In the genomic region with DNA sequence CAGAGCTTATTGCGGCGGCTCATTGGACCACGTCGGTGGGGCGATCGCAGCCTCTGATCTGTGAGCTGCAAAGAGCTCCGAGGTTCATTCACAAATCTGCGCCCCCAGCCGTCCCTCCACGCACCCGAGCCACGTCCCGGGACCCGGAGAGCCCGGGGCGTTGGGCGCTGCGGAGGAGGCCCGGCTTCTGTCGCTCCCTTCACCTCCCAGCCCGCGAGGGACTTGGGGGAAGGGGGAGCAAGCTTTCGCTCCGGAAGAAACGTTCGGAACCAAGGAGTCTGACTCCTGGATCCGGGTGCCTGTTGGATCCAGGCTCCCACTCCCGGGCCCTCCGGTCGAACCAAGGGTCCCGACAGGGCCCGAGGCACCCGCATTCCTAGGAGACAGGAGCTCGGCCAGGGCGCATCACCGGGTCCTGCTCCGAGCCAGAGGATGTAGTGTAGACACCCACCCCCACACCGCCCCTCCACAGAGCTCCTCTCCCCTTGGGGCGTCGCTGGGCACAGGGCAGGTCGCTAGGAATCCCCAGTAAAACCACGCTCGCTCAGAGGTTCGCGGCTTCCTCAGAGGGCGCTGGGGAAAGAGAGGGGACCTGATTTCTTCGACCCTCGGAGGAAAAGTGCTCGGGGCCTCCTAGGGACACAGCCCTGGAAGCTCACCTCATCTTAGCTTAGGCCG, we compare ENCODE assay signal across 17 cellular contexts. TPM values are rescaled to one million over a fixed set of nuclear protein-coding genes. Genes with fewer than 3 reads are reported as not detected.
"Had no signal": no experiment of that assay in that cellular context is flagged by ENCODE, and none has a peak within 500 bp of the region (broad histone marks: within the 10 kb centered on the region; RNA-seq: fewer than 3 reads in every experiment).

No MANE protein-coding gene starts in this region.

- H3K27ac ChIP-seq: ascending aorta, breast epithelium, epithelial cell of prostate, pancreas, thyroid gland had no signal

- H3K36me3 ChIP-seq: ascending aorta, breast epithelium, pancreas, thyroid gland had no signal

- H3K4me3 Mint-ChIP-seq: activated naive CD4-positive, alpha-beta T cell treated with anti-CD3 and anti-CD28 coated beads, Interleukin-2, amount 10 ng/mL, durations not matched to agents 7 days and 5 days; activated T-cell treated with anti-CD3 and anti-CD28 coated beads, Interleukin-2, amount 50 U/mL, for 24 hours; effector memory CD8-positive, alpha-beta T cell; stimulated activated effector memory CD8-positive, alpha-beta T cell treated with anti-CD3 and anti-CD28 coated beads, Interleukin-12 subunit alpha, Interleukin-12 subunit beta, amount 100 ng/mL, for 72 hours had no signal

- H3K4me1 Mint-ChIP-seq: activated naive CD4-positive, alpha-beta T cell treated with anti-CD3 and anti-CD28 coated beads, Interleukin-2, amount 10 ng/mL, durations not matched to agents 7 days and 5 days had no signal

- H3K4me3 ChIP-seq: ascending aorta, pancreas, thyroid gland had no signal

- H3K9me3 Mint-ChIP-seq: activated naive CD4-positive, alpha-beta T cell treated with anti-CD3 and anti-CD28 coated beads, Interleukin-2, amount 10 ng/mL, durations not matched to agents 7 days and 5 days; activated T-cell treated with anti-CD3 and anti-CD28 coated beads, Interleukin-2, amount 50 U/mL, for 24 hours; effector memory CD8-positive, alpha-beta T cell; stimulated activated effector memory CD8-positive, alpha-beta T cell treated with anti-CD3 and anti-CD28 coated beads, Interleukin-12 subunit alpha, Interleukin-12 subunit beta, amount 100 ng/mL, for 72 hours had no signal

- DNase-seq: activated naive CD4-positive, alpha-beta T cell treated with anti-CD3 and anti-CD28 coated beads, Interleukin-2, amount 10 ng/mL, durations not matched to agents 7 days and 5 days; cerebellar nuclear complex; dermis blood vessel endothelial cell; effector memory CD8-positive, alpha-beta T cell; foreskin melanocyte; head of caudate nucleus; left ventricle myocardium superior; thyroid gland had no signal

- ATAC-seq: activated CD4-positive, CD25-positive, alpha-beta regulatory T cell treated with anti-CD3 and anti-CD28 coated beads, Interleukin-2, amount 50 U/mL, for 24 hours; effector memory CD8-positive, alpha-beta T cell; left ventricle myocardium superior; stimulated activated effector memory CD8-positive, alpha-beta T cell treated with anti-CD3 and anti-CD28 coated beads, Interleukin-12 subunit alpha, Interleukin-12 subunit beta, amount 100 ng/mL, for 72 hours had no signal

- H3K9me3 ChIP-seq: ascending aorta, breast epithelium, pancreas, thyroid gland had no signal

- H3K27ac Mint-ChIP-seq: effector memory CD8-positive, alpha-beta T cell; stimulated activated effector memory CD8-positive, alpha-beta T cell treated with anti-CD3 and anti-CD28 coated beads, Interleukin-12 subunit alpha, Interleukin-12 subunit beta, amount 100 ng/mL, for 72 hours had no signal

RNA-seq across cellular contexts. Expression of a gene that starts 7.9 kb away (rescaled TPM):
- total RNA-seq: ascending aorta, dermis blood vessel endothelial cell, fibroblast of lung, left ventricle myocardium superior, pancreas had no signal
- polyA plus RNA-seq: fibroblast of lung, neural cell, pancreas had no signal
